Comparison of ENCODE assay signal across 24 cellular contexts in genomic region chr22:45294030-45294429, GRCh38. TPM values are rescaled to one million over a fixed set of nuclear protein-coding genes. Genes with fewer than 3 reads are reported as not detected.
DNase-seq lines count a peak whose midpoint lies in the region; ATAC-seq and TF ChIP-seq lines count a peak whose summit lies in the region.
"Had no signal": no experiment of that assay in that cellular context is flagged by ENCODE, and none has a peak within 500 bp of the region (broad histone marks: within the 10 kb centered on the region; RNA-seq: fewer than 3 reads in every experiment).

No MANE protein-coding gene starts in this region.

- no peaks in the 10 kb centered on the region for H3K79me2 ChIP-seq in PC-9 (ENCODE audit: low read depth)

- H3K9me2 ChIP-seq in PC-9 (ENCODE audit: insufficient read depth) = no peaks in the 10 kb centered on the region

- no peaks in the 10 kb centered on the region for H4K20me1 ChIP-seq in PC-9 (ENCODE audit: insufficient read depth)

- H3K9me3 ChIP-seq in PC-9 (ENCODE audit: insufficient read depth, low read depth) (no peaks in the 10 kb centered on the region), mucosa of descending colon (no peaks in the 10 kb centered on the region), thyroid gland (no peaks in the 10 kb centered on the region), right lobe of liver (no peaks in the 10 kb centered on the region)
- H3K9me3 ChIP-seq: MG63, SJCRH30 had no signal

- CTCF ChIA-PET in PC-9 (lab: Charles Lee) = interaction anchor here (0.6 kb wide), 1 partner anchor 13 kb away, joined by 4 read pairs; no protein-coding TSS in a partner anchor
- CTCF ChIA-PET in WTC11 (lab: Charles Lee) = no interaction called here

- ATAC-seq in Right ventricle myocardium inferior (no peak), Right ventricle myocardium superior (ENCODE audit: poor library complexity) (no peak), mucosa of descending colon (peak; percentile 17), WTC11 (no peak), right lobe of liver (no peak)
- ATAC-seq: PC-3 had no signal

- DNase-seq in Right ventricle myocardium inferior (ENCODE audit: missing footprints) = peak; percentile 21
- DNase-seq in Right ventricle myocardium superior = no peak
- no peak for DNase-seq in PC-9
- DNase-seq in mucosa of descending colon = no peak
- no peak for DNase-seq in thyroid gland
- no peak for DNase-seq in WTC11 (ENCODE audit: low spot score)
- DNase-seq in right lobe of liver = no peak
- DNase-seq: C1 segment of cervical spinal cord, COR-L47, DMS 273 treated with DMSO at 0.1 percent for 48 hours, DND-41, H9, Kasumi-1, MG63, NCI-H1048, NCI-H1436, NCI-H2029 treated with DMSO at 0.1 percent for 48 hours, NCI-H2171, NCI-H526, PC-3, SJCRH30 had no signal

- H3K27me3 Mint-ChIP-seq in WTC11 (ENCODE audit: low read depth) = no peaks in the 10 kb centered on the region; the same call in 1 of the 2 replicates
- H3K27me3 Mint-ChIP-seq: IgD-negative memory B cell had no signal

- H3K4me2 ChIP-seq in PC-9 = peak overlapping the region; percentile 30; the same call in 1 of the 2 replicates

- no peak overlapping the region for H2AFZ ChIP-seq in PC-9

- no peaks in the 10 kb centered on the region for H3K9me3 Mint-ChIP-seq in WTC11
- H3K9me3 Mint-ChIP-seq: H9, IgD-negative memory B cell had no signal

- H3K27me3 ChIP-seq in PC-9 (ENCODE audit: insufficient read depth, low read depth) (no peaks in the 10 kb centered on the region), thyroid gland (no peaks in the 10 kb centered on the region), right lobe of liver (no peaks in the 10 kb centered on the region)
- H3K27me3 ChIP-seq: MG63, SJCRH30 had no signal

- POLR2A ChIA-PET in PC-9 (lab: Charles Lee; ENCODE audit: unreplicated experiment) (no interaction called here), WTC11 (lab: Charles Lee) (no interaction called here)

- no peaks in the 10 kb centered on the region for H3K36me3 Mint-ChIP-seq in WTC11
- H3K36me3 Mint-ChIP-seq: IgD-negative memory B cell had no signal

- BruUV-seq in PC-9 (replicated peaks; lab: Mats Ljungman, UMichigan) = no TSS peak

- H3K4me3 Mint-ChIP-seq in WTC11 = no peak overlapping the region
- H3K4me3 Mint-ChIP-seq: H9 had no signal

- no peaks in the 10 kb centered on the region; the same call in 1 of the 2 replicates for H3F3A ChIP-seq in PC-9 (ENCODE audit: insufficient read depth, low read depth)

- H3K4me1 ChIP-seq in PC-9 (replicated peaks; ENCODE audit: insufficient read depth) (0 out of 2 replicates have a peak, but pooled peaks cover 10% of the 10 kb centered on the region), mucosa of descending colon (ENCODE audit: low read depth) (peaks cover 5% of the 10 kb centered on the region), thyroid gland (peaks cover 0 to 5% of the 10 kb centered on the region in 2 donors), right lobe of liver (no peaks in the 10 kb centered on the region)
- H3K4me1 ChIP-seq: SJCRH30 had no signal

- H3K27ac ChIP-seq in PC-9 = no peak overlapping the region
- no peak overlapping the region for H3K27ac ChIP-seq in thyroid gland
- no peak overlapping the region for H3K27ac ChIP-seq in right lobe of liver
- H3K27ac ChIP-seq: RWPE1, SJCRH30 had no signal

- intact Hi-C loops in Right ventricle myocardium inferior (cut with DNase I) = no loop called here
- intact Hi-C loops in Right ventricle myocardium superior (cut with DNase I) = no loop called here
- intact Hi-C loops in PC-9 (cut with micrococcal nuclease; ENCODE audit: unreplicated experiment) = no loop called here
- intact Hi-C loops in mucosa of descending colon (cut with DNase I, micrococcal nuclease) = no loop called here
- intact Hi-C loops in thyroid gland (cut with DNase I) = no loop called here
- intact Hi-C loops in right lobe of liver (cut with DNase I) = no loop called here

- H3K36me3 ChIP-seq in PC-9 (ENCODE audit: low read depth) = no peaks in the 10 kb centered on the region
- no peaks in the 10 kb centered on the region for H3K36me3 ChIP-seq in mucosa of descending colon (ENCODE audit: low read depth)
- no peaks in the 10 kb centered on the region for H3K36me3 ChIP-seq in thyroid gland
- H3K36me3 ChIP-seq in right lobe of liver = no peaks in the 10 kb centered on the region
- H3K36me3 ChIP-seq: MG63, SJCRH30 had no signal

- TF ChIP-seq POLR2A in thyroid gland (IDR thresholded peaks at IDR 0.05) (no peak), right lobe of liver (IDR thresholded peaks at IDR 0.05) (no peak)

- 60 to 64% methylated on average over 4 to 6 of the region's 6 CpGs for WGBS in thyroid gland, 2 donors
- WGBS in right lobe of liver (ENCODE audit: insufficient coverage, low coverage, low lambda C conversion rate, missing lambda C conversion rate) = 62% methylated on average over 2 of the region's 6 CpGs

- no peak overlapping the region for H3K27ac Mint-ChIP-seq in WTC11

- peaks cover 9% of the 10 kb centered on the region for H3K4me1 Mint-ChIP-seq in WTC11

- H3K4me3 ChIP-seq in PC-9 (no peak overlapping the region), mucosa of descending colon (no peak overlapping the region), thyroid gland (replicated peaks in 1 of 3) (no peak overlapping the region), right lobe of liver (no peak overlapping the region)
- H3K4me3 ChIP-seq: MG63, SJCRH30 had no signal

- no peak for TF ChIP-seq CTCF in PC-9 (conservative IDR thresholded peaks at IDR 0.05)
- no peak for TF ChIP-seq CTCF in mucosa of descending colon (IDR thresholded peaks at IDR 0.05)
- no peak for TF ChIP-seq CTCF in thyroid gland (IDR thresholded peaks at IDR 0.05)
- TF ChIP-seq CTCF in WTC11 (IDR thresholded peaks at IDR 0.05) = no peak
- TF ChIP-seq CTCF in right lobe of liver (IDR thresholded peaks at IDR 0.05) = no peak

TF ChIP-seq in WTC11, 78 proteins besides CTCF, POLR2A, EP300 and RAD21:
- TF ChIP-seq ZSCAN18 (CRISPR knock-in tag; IDR thresholded peaks at IDR 0.05) = no peak
- TF ChIP-seq E2F1 (CRISPR knock-in tag; IDR thresholded peaks at IDR 0.05) = no peak
- no peak for TF ChIP-seq ERG (CRISPR knock-in tag; IDR thresholded peaks at IDR 0.05)
- TF ChIP-seq ZNF121 (CRISPR knock-in tag; IDR thresholded peaks at IDR 0.05) = no peak
- TF ChIP-seq KAT7 (CRISPR knock-in tag; IDR thresholded peaks at IDR 0.05; ENCODE audit: borderline replicate concordance) = no peak
- no peak for TF ChIP-seq RORB (CRISPR knock-in tag; IDR thresholded peaks at IDR 0.05)
- TF ChIP-seq ZBTB21 (CRISPR knock-in tag; IDR thresholded peaks at IDR 0.05; ENCODE audit: borderline replicate concordance) = no peak
- TF ChIP-seq NR2C2 (CRISPR knock-in tag; IDR thresholded peaks at IDR 0.05) = no peak
- no peak for TF ChIP-seq CREB1 (CRISPR knock-in tag; IDR thresholded peaks at IDR 0.05)

RNA-seq across cellular contexts. Expression of gene UPK3A, which starts 9.3 kb away (rescaled TPM):
- total RNA-seq in Right ventricle myocardium inferior (0.54 TPM), Right ventricle myocardium superior (0.65 TPM), PC-9 (2021) (1.0 and 1.4 TPM in 2 replicates), mucosa of descending colon (under 1 TPM in 1 of 3 donors, not detected in 2; 0.67 TPM), thyroid gland (1 to 10 TPM in 3 of 4 donors, not detected in 1; 2.1 to 3.9 (median 2.6) TPM), WTC11 (2021) (0.23 to 0.62 TPM (median 0.37 TPM) in 3 replicates), right lobe of liver (not detected)
- total RNA-seq: G401, H9, SJCRH30 had no signal

RNA-seq across cellular contexts. Expression of gene FAM118A, which starts 15.7 kb away (rescaled TPM):
- total RNA-seq in Right ventricle myocardium inferior (18.7 TPM), Right ventricle myocardium superior (21.1 TPM), PC-9 (2021) (24.4 and 35.4 TPM in 2 replicates), mucosa of descending colon (10 to 100 TPM; 50.1 to 86.0 (median 55.1) TPM), thyroid gland (100 to 1,000 TPM in 1 of 4 donors, 10 to 100 TPM in 3; 15.7 to 104 (median 75.3) TPM), WTC11 (2021) (20.7 to 21.6 TPM (median 21.3 TPM) in 3 replicates), right lobe of liver (10 to 100 TPM in 4 of 6 experiments, 1 to 10 TPM in 2; 5.6 to 43.0 (median 17.3) TPM)

RNA-seq across cellular contexts. Expression of gene KIAA0930, which starts 53.3 kb away (rescaled TPM):
- total RNA-seq in Right ventricle myocardium inferior (22.3 TPM), Right ventricle myocardium superior (18.6 TPM), PC-9 (2021) (55.5 and 62.6 TPM in 2 replicates), mucosa of descending colon (10 to 100 TPM; 32.7 to 62.4 (median 37.7) TPM), thyroid gland (10 to 100 TPM; 21.0 to 42.7 (median 25.0) TPM), WTC11 (2021) (53.2 to 62.1 TPM (median 57.6 TPM) in 3 replicates), right lobe of liver (10 to 100 TPM; 24.5 to 57.9 (median 40.8) TPM)
